11 cellular contexts compared by ENCODE assay signal in genomic region chr14:30906752-30907658, GRCh38. TPM values are rescaled to one million over a fixed set of nuclear protein-coding genes. Genes with fewer than 3 reads are reported as not detected.
DNase-seq lines count a peak whose midpoint lies in the region; ATAC-seq, FAIRE-seq and TF ChIP-seq lines count a peak whose summit lies in the region.
"Had no signal": no experiment of that assay in that cellular context is flagged by ENCODE, and none has a peak within 500 bp of the region (broad histone marks: within the 10 kb centered on the region; RNA-seq: fewer than 3 reads in every experiment).

No MANE protein-coding gene starts in this region.

- TF ChIP-seq CTCF in chondrocyte (IDR thresholded peaks at IDR 0.05) (peak; percentile 81), pancreas (IDR thresholded peaks at IDR 0.05) (no peak)

- H3K36me3 ChIP-seq in pancreas = peaks cover 0 to 4% (median 0%) of the 10 kb centered on the region in 3 donors

- H3K9me3 ChIP-seq in pancreas = no peaks in the 10 kb centered on the region
- H3K9me3 ChIP-seq: BLaER1 treated with 17β-estradiol and CSF1 and Interleukin-3, amounts not matched to agents 10 nM and 100 nM; thoracic aorta had no signal

- peak; percentile 31 to 55 (median 42) for ATAC-seq in pancreas
- no peak for ATAC-seq in HG03135 (IDR thresholded peaks at IDR 0.05; ENCODE audit: unreplicated experiment)
- ATAC-seq in activated T-cell treated with anti-CD3 and anti-CD28 coated beads, Interleukin-2, amount 50 U/mL, for 4 hours = no peak
- ATAC-seq: naive thymus-derived CD4-positive, alpha-beta T cell had no signal

- H3K9me3 Mint-ChIP-seq in chondrocyte (ENCODE audit: low read depth) = no peaks in the 10 kb centered on the region
- no peaks in the 10 kb centered on the region for H3K9me3 Mint-ChIP-seq in activated T-cell treated with anti-CD3 and anti-CD28 coated beads, Interleukin-2, amount 50 U/mL, for 4 hours
- H3K9me3 Mint-ChIP-seq: naive thymus-derived CD4-positive, alpha-beta T cell had no signal

- intact Hi-C loops in pancreas (cut with DNase I) = no loop called here

- FAIRE-seq in pancreas (lab: Jason Lieb, UNC) = peak; percentile 29

- H3K4me3 Mint-ChIP-seq in chondrocyte (ENCODE audit: unreplicated experiment) = no peak overlapping the region
- no peak overlapping the region for H3K4me3 Mint-ChIP-seq in activated T-cell treated with anti-CD3 and anti-CD28 coated beads, Interleukin-2, amount 50 U/mL, for 4 hours
- H3K4me3 Mint-ChIP-seq: naive thymus-derived CD4-positive, alpha-beta T cell had no signal

- DNase-seq in NCI-H1417 (lab: John Stamatoyannopoulos, UW) (peak in 2 of 3 experiments; percentile 30 to 74), NCI-H1417 treated with DMSO at 0.1 percent for 48 hours (lab: John Stamatoyannopoulos, UW) (no peak), NAMALWA (ENCODE audit: low spot score) (peak; percentile 57), chondrocyte (ENCODE audit: low spot score) (no peak), pancreas (no peak)
- DNase-seq in activated T-cell treated with anti-CD3 and anti-CD28 coated beads, Interleukin-2, amount 50 U/mL, for 4 hours = no peak
- DNase-seq in effector CD4-positive, alpha-beta T cell = no peak

- H3K4me1 Mint-ChIP-seq in chondrocyte (ENCODE audit: low read depth) = no peaks in the 10 kb centered on the region
- no peaks in the 10 kb centered on the region for H3K4me1 Mint-ChIP-seq in activated T-cell treated with anti-CD3 and anti-CD28 coated beads, Interleukin-2, amount 50 U/mL, for 4 hours (ENCODE audit: low read depth)
- H3K4me1 Mint-ChIP-seq: naive thymus-derived CD4-positive, alpha-beta T cell had no signal

- H3K27ac ChIP-seq in pancreas = no peak overlapping the region
- H3K27ac ChIP-seq: BLaER1 treated with 17β-estradiol and CSF1 and Interleukin-3, amounts not matched to agents 10 nM and 100 nM; thoracic aorta had no signal

- H3K36me3 Mint-ChIP-seq in chondrocyte (ENCODE audit: low read depth) = peaks cover 12% of the 10 kb centered on the region
- H3K36me3 Mint-ChIP-seq in activated T-cell treated with anti-CD3 and anti-CD28 coated beads, Interleukin-2, amount 50 U/mL, for 4 hours (ENCODE audit: insufficient read depth) = peaks cover 22% of the 10 kb centered on the region

- H3K27ac Mint-ChIP-seq in chondrocyte (ENCODE audit: unreplicated experiment) = no peak overlapping the region

- no peaks in the 10 kb centered on the region for H3K4me1 ChIP-seq in pancreas

- no peaks in the 10 kb centered on the region for H3K27me3 ChIP-seq in pancreas
- H3K27me3 ChIP-seq: BLaER1 treated with 17β-estradiol and CSF1 and Interleukin-3, amounts not matched to agents 10 nM and 100 nM had no signal

- H3K27me3 Mint-ChIP-seq in chondrocyte (ENCODE audit: low read depth) = no peaks in the 10 kb centered on the region
- no peaks in the 10 kb centered on the region for H3K27me3 Mint-ChIP-seq in activated T-cell treated with anti-CD3 and anti-CD28 coated beads, Interleukin-2, amount 50 U/mL, for 4 hours (ENCODE audit: low read depth)
- H3K27me3 Mint-ChIP-seq: naive thymus-derived CD4-positive, alpha-beta T cell had no signal

- no peak overlapping the region for H3K4me3 ChIP-seq in pancreas
- H3K4me3 ChIP-seq: BLaER1 treated with 17β-estradiol and CSF1 and Interleukin-3, amounts not matched to agents 10 nM and 100 nM; thoracic aorta had no signal

RNA-seq across cellular contexts. Expression of gene COCH, which starts 32.6 kb away (rescaled TPM):
- 4.2 to 15.6 TPM (median 14.7 TPM) in 3 replicates for total RNA-seq in chondrocyte
- total RNA-seq in pancreas = 10 to 100 TPM in 1 of 6 donors, 1 to 10 TPM in 5; 2.0 to 28.5 (median 4.0) TPM
- 1 to 10 TPM; 8.5 TPM for polyA plus RNA-seq in pancreas
- total RNA-seq in activated T-cell treated with anti-CD3 and anti-CD28 coated beads, Interleukin-2, amount 50 U/mL, for 4 hours = 1 to 10 TPM in 1 of 3 donors, under 1 TPM in 2; 0.82 to 1.2 (median 0.87) TPM

Comparison
In these comparisons a context has a peak if more than half of its experiments do, and no peak if none do; other contexts are left out.
1. DNase-seq: peak in NCI-H1417 (2 of 3) and NAMALWA (single experiment); none in NCI-H1417 treated with DMSO at 0.1 percent for 48 hours (single experiment), chondrocyte (single experiment), pancreas (0 of 6), activated T-cell treated with anti-CD3 and anti-CD28 coated beads, Interleukin-2, amount 50 U/mL, for 4 hours (single experiment) and effector CD4-positive, alpha-beta T cell (single experiment).
2. ATAC-seq: peak in pancreas (4 of 4); none in HG03135 (single experiment) and activated T-cell treated with anti-CD3 and anti-CD28 coated beads, Interleukin-2, amount 50 U/mL, for 4 hours (0 of 2).